In the genomic region with DNA sequence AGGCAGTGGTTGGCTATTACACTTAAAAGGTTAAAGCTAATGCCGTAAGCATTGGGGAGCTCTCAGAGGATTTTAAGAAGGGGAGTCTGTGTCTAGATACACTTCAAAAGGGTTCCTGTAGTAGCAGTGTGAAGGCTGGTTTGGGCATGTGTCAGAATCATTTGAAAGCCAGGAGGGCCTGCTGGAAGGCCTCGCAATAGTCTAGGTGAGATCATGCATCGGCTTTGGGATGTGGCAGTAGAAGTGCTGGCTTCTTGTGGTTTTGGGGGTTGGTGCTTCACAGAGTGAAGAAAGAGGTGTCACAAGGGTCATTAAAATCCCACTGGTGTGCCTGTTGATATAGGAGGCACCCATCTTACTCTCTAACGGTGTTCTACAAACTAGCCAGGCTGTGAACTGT, we compare ENCODE assay signal across 26 cellular contexts.
"Had no signal": no experiment of that assay in that cellular context is flagged by ENCODE, and none has a peak within 500 bp of the region (broad histone marks: within the 10 kb centered on the region; RNA-seq: fewer than 3 reads in every experiment).

No MANE protein-coding gene starts in this region.

- DNase-seq: colonic mucosa; effector memory CD4-positive, alpha-beta T cell; foreskin keratinocyte; heart right ventricle; hippocampal formation; immature natural killer cell; left ventricle myocardium superior; lower lobe of right lung; naive B cell; stimulated activated CD4-positive, alpha-beta T cell treated with anti-CD3 and anti-CD28 coated beads, Interleukin-2, amount 100 ng/mL, for 24 hours; stimulated activated CD4-positive, alpha-beta T cell treated with anti-CD3 and anti-CD28 coated beads, Interleukin-4, amount 100 ng/mL, for 24 hours; stimulated activated naive CD4-positive, alpha-beta T cell treated with Interleukin-2 at 50 U/mL for 16 hours; stomach; upper lobe of left lung had no signal

- H3K36me3 ChIP-seq: colonic mucosa, esophagus muscularis mucosa, gastroesophageal sphincter, heart right ventricle, lower lobe of right lung, neural progenitor cell, right atrium auricular region, stomach, thoracic aorta, tibial nerve, upper lobe of left lung had no signal

- H3K9me3 Mint-ChIP-seq: dendritic cell treated with granulocyte-macrophage colony-stimulating factor and Interleukin-4, amounts not matched to agents 40 ng/mL and 50 ng/mL, for 4 days; immature natural killer cell; natural killer cell treated with Interleukin-12 subunit alpha and Interleukin-12 subunit beta and Interleukin-15 and Interleukin-18, amount 100 ng/mL, for 72 hours; neural progenitor cell; stimulated activated effector memory CD8-positive, alpha-beta T cell treated with anti-CD3 and anti-CD28 coated beads, Interleukin-12 subunit alpha, Interleukin-12 subunit beta, amount 100 ng/mL, for 72 hours had no signal

- H3K4me3 ChIP-seq: colonic mucosa, esophagus muscularis mucosa, gastroesophageal sphincter, heart right ventricle, lower lobe of right lung, neural progenitor cell, right atrium auricular region, stomach, thoracic aorta, tibial nerve, upper lobe of left lung had no signal

- H3K27ac ChIP-seq: colonic mucosa, esophagus muscularis mucosa, foreskin keratinocyte, gastroesophageal sphincter, heart right ventricle, lower lobe of right lung, neural progenitor cell, parathyroid adenoma, right atrium auricular region, stomach, thoracic aorta, tibial nerve, upper lobe of left lung had no signal

- H3K27me3 Mint-ChIP-seq: naive B cell; natural killer cell treated with Interleukin-12 subunit alpha and Interleukin-12 subunit beta and Interleukin-15 and Interleukin-18, amount 100 ng/mL, for 72 hours; progenitor cell of endocrine pancreas had no signal

- ATAC-seq: foreskin keratinocyte; gastroesophageal sphincter; heart right ventricle; left ventricle myocardium superior; lower lobe of right lung; sciatic nerve; stimulated activated effector memory CD8-positive, alpha-beta T cell treated with anti-CD3 and anti-CD28 coated beads, Interleukin-12 subunit alpha, Interleukin-12 subunit beta, amount 100 ng/mL, for 72 hours had no signal

- H3K4me1 ChIP-seq: colonic mucosa, foreskin keratinocyte, parathyroid adenoma, right atrium auricular region, tibial nerve had no signal

- H3K36me3 Mint-ChIP-seq: immature natural killer cell; naive B cell; natural killer cell treated with Interleukin-12 subunit alpha and Interleukin-12 subunit beta and Interleukin-15 and Interleukin-18, amount 100 ng/mL, for 72 hours; stimulated activated effector memory CD8-positive, alpha-beta T cell treated with anti-CD3 and anti-CD28 coated beads, Interleukin-12 subunit alpha, Interleukin-12 subunit beta, amount 100 ng/mL, for 72 hours had no signal

- H3K4me3 Mint-ChIP-seq: dendritic cell treated with granulocyte-macrophage colony-stimulating factor and Interleukin-4, amounts not matched to agents 40 ng/mL and 50 ng/mL, for 4 days; immature natural killer cell; naive B cell; natural killer cell treated with Interleukin-12 subunit alpha and Interleukin-12 subunit beta and Interleukin-15 and Interleukin-18, amount 100 ng/mL, for 72 hours; neural progenitor cell; stimulated activated effector memory CD8-positive, alpha-beta T cell treated with anti-CD3 and anti-CD28 coated beads, Interleukin-12 subunit alpha, Interleukin-12 subunit beta, amount 100 ng/mL, for 72 hours had no signal

- H3K27ac Mint-ChIP-seq: dendritic cell treated with granulocyte-macrophage colony-stimulating factor and Interleukin-4, amounts not matched to agents 40 ng/mL and 50 ng/mL, for 4 days; immature natural killer cell; naive B cell; natural killer cell treated with Interleukin-12 subunit alpha and Interleukin-12 subunit beta and Interleukin-15 and Interleukin-18, amount 100 ng/mL, for 72 hours; neural progenitor cell; progenitor cell of endocrine pancreas; stimulated activated effector memory CD8-positive, alpha-beta T cell treated with anti-CD3 and anti-CD28 coated beads, Interleukin-12 subunit alpha, Interleukin-12 subunit beta, amount 100 ng/mL, for 72 hours had no signal

- H3K9me3 ChIP-seq: colonic mucosa, esophagus muscularis mucosa, gastroesophageal sphincter, heart right ventricle, lower lobe of right lung, right atrium auricular region, stomach, thoracic aorta, tibial nerve, upper lobe of left lung had no signal

- H3K27me3 ChIP-seq: colonic mucosa, esophagus muscularis mucosa, foreskin keratinocyte, gastroesophageal sphincter, heart right ventricle, neural progenitor cell, right atrium auricular region, stomach, tibial nerve, upper lobe of left lung had no signal

- H3K4me1 Mint-ChIP-seq: stimulated activated effector memory CD8-positive, alpha-beta T cell treated with anti-CD3 and anti-CD28 coated beads, Interleukin-12 subunit alpha, Interleukin-12 subunit beta, amount 100 ng/mL, for 72 hours had no signal
